Comparison of ENCODE assay signal across 27 cellular contexts in genomic region chr6:113185299-113185698, GRCh38.
A peak's percentile ranks its signal among the peaks of the same experiment; 100 is the strongest.
DNase-seq lines count a peak whose midpoint lies in the region; ATAC-seq, FAIRE-seq and TF ChIP-seq lines count a peak whose summit lies in the region.
"Had no signal": no experiment of that assay in that cellular context is flagged by ENCODE, and none has a peak within 500 bp of the region (broad histone marks: within the 10 kb centered on the region; RNA-seq: fewer than 3 reads in every experiment).

No MANE protein-coding gene starts in this region.

- TF ChIP-seq POLR2A in breast epithelium (IDR thresholded peaks at IDR 0.05): no peak

- peak; percentile 23 for DNase-seq in EH (ENCODE audit: low read depth)
- DNase-seq in LHCN-M2 (ENCODE audit: low read depth): peak; percentile 26
- peak; percentile 29 for DNase-seq in fibroblast of pulmonary artery (ENCODE audit: low read depth)
- DNase-seq in pancreas: peak in 1 of 6 donors; percentile 20
- DNase-seq in breast epithelium (ENCODE audit: low spot score in 2 of 2): no peak
- no peak for DNase-seq in stimulated activated CD4-positive, alpha-beta T cell treated with anti-CD3 and anti-CD28 coated beads, Interleukin-1b, Interleukin-23, amount 100 ng/mL, for 48 hours
- no peak for DNase-seq in kidney glomerular epithelial cell (lab: John Stamatoyannopoulos, UW)
- DNase-seq: activated CD4-positive, alpha-beta memory T cell treated with anti-CD3 and anti-CD28 coated beads, Interleukin-2, amount 10 ng/mL, durations not matched to agents 7 days and 5 days; activated CD4-positive, CD25-positive, alpha-beta regulatory T cell; activated CD8-positive, alpha-beta memory T cell treated with anti-CD3 and anti-CD28 coated beads, Interleukin-2, amount 50 U/mL, for 4 hours; activated naive CD4-positive, alpha-beta T cell treated with Interleukin-2 at 50 U/mL for 16 hours; cerebellar nuclear complex; dorsolateral prefrontal cortex; foreskin melanocyte; GDM1; KG1; mammary epithelial cell; NCI-H1417 treated with DMSO at 0.1 percent for 48 hours; NCI-H2081; right lobe of liver; stimulated activated CD4-positive, alpha-beta T cell treated with anti-CD3 and anti-CD28 coated beads, Interleukin-4, amount 100 ng/mL, for 24 hours had no signal

- no peak overlapping the region for H3K4me3 ChIP-seq in fibroblast of pulmonary artery (replicated peaks; ENCODE audit: low read depth, low read length)
- no peak overlapping the region for H3K4me3 ChIP-seq in pancreas
- H3K4me3 ChIP-seq in breast epithelium: no peak overlapping the region
- H3K4me3 ChIP-seq: dorsolateral prefrontal cortex, esophagus muscularis mucosa, right lobe of liver, thyroid gland had no signal

- FAIRE-seq in pancreas (lab: Jason Lieb, UNC): no peak
- FAIRE-seq: endometrium, TTC549 had no signal

- peak in 3 of 4 donors; percentile 60 to 73 (median 60) for ATAC-seq in pancreas
- ATAC-seq: HCT116, right lobe of liver had no signal

- H3K36me3 ChIP-seq in pancreas: no peaks in the 10 kb centered on the region
- no peaks in the 10 kb centered on the region for H3K36me3 ChIP-seq in breast epithelium
- H3K36me3 ChIP-seq: esophagus muscularis mucosa, right lobe of liver, thyroid gland had no signal

- H3K27ac ChIP-seq in pancreas: no peak overlapping the region
- no peak overlapping the region for H3K27ac ChIP-seq in breast epithelium
- H3K27ac ChIP-seq: dorsolateral prefrontal cortex, esophagus muscularis mucosa, HL-60, right lobe of liver, thyroid gland had no signal

- intact Hi-C loops in pancreas (cut with DNase I): no loop called here
- intact Hi-C loops in breast epithelium (cut with DNase I; ENCODE audit: low total_unique reads): no loop called here

- H3K27me3 ChIP-seq in pancreas (no peaks in the 10 kb centered on the region), breast epithelium (no peaks in the 10 kb centered on the region)
- H3K27me3 ChIP-seq: dorsolateral prefrontal cortex, esophagus muscularis mucosa, right lobe of liver, thyroid gland had no signal

- H3K9me3 ChIP-seq in pancreas (no peaks in the 10 kb centered on the region), breast epithelium (no peaks in the 10 kb centered on the region)
- H3K9me3 ChIP-seq: esophagus muscularis mucosa, right lobe of liver, thyroid gland had no signal

- H3K4me1 ChIP-seq in pancreas: peaks cover 0 to 3% (median 3%) of the 10 kb centered on the region in 3 donors
- H3K4me1 ChIP-seq in breast epithelium: no peaks in the 10 kb centered on the region
- H3K4me1 ChIP-seq: right lobe of liver, thyroid gland had no signal

- no peak for TF ChIP-seq CTCF in fibroblast of pulmonary artery (IDR thresholded peaks at IDR 0.05; ENCODE audit: low read length, missing control alignments)
- no peak for TF ChIP-seq CTCF in pancreas (IDR thresholded peaks at IDR 0.05)
- TF ChIP-seq CTCF in breast epithelium (IDR thresholded peaks at IDR 0.05): no peak

Comparison
In these comparisons a context has a peak if more than half of its experiments do, and no peak if none do; other contexts are left out.
1. DNase-seq: peak in EH (single experiment), LHCN-M2 (single experiment) and fibroblast of pulmonary artery (single experiment); none in breast epithelium (0 of 2), stimulated activated CD4-positive, alpha-beta T cell treated with anti-CD3 and anti-CD28 coated beads, Interleukin-1b, Interleukin-23, amount 100 ng/mL, for 48 hours (single experiment) and kidney glomerular epithelial cell (single experiment).